Comparison of ENCODE assay signal across 8 cellular contexts in the genomic region with DNA sequence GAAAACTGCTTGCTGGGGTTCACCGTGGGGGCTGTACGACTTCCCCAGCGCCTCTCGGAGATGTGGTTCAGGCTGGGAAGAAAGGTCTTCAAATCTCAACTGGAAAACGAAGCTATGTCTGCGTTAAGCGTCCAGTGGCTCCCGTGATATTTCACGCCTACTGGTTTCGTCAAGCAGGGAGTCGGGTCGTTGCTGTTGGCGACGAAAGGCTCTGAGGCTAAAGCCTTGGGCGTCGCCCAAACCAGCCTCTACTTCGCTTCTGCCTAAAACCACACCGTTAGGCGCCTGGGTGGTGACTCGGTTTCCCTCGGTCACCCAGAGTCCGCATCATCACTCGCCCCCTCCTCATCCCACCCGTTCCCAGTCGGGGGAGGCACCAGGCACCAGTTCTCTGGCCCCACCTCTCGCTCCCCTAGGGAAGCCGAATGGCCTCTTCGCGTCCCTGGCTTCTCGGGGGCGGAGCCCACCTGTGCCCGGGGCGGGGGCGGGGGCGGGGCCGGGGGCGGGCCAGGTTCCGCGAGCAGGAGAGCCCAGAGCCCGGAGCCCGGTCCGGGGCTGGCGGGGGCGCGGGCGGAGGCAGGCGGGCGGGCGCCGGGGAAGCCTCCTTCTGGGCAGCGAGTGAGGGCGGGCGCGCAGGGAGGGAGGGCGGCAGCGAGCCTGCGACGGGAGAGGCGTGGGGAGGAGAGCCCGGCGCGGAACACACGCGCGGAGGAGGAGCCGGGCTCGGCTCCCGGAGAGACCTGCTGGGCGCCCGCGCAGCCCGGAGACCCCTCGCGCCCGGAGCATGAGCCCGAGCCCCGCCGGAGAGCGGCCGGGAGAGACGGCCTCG. TPM values are rescaled to one million over a fixed set of nuclear protein-coding genes. Genes with fewer than 3 reads are reported as not detected.
DNase-seq lines count a peak whose midpoint lies in the region; ATAC-seq and TF ChIP-seq lines count a peak whose summit lies in the region.

B4GALNT3 (plus strand) TSS at position 510 of the 829 bp plus-strand sequence. CDS start 438 bp downstream, outside the sequence.

- H3K9me3 ChIP-seq in uterus = no peaks in the 10 kb centered on the region

- H3K27me3 ChIP-seq in uterus = no peaks in the 10 kb centered on the region

- H3K27ac Mint-ChIP-seq in activated T-cell treated with anti-CD3 and anti-CD28 coated beads, Interleukin-2, amount 50 U/mL, for 72 hours = no peak within 1 kb of the TSS
- no peak within 1 kb of the TSS for H3K27ac Mint-ChIP-seq in neural crest cell (ENCODE audit: unreplicated experiment)

- peaks cover 21% of the 10 kb centered on the region for H3K4me1 Mint-ChIP-seq in activated T-cell treated with anti-CD3 and anti-CD28 coated beads, Interleukin-2, amount 50 U/mL, for 72 hours (ENCODE audit: low read depth)
- H3K4me1 Mint-ChIP-seq in neural crest cell = peaks cover 9% of the 10 kb centered on the region

- peaks cover 68% of the 10 kb centered on the region for H3K27me3 Mint-ChIP-seq in activated T-cell treated with anti-CD3 and anti-CD28 coated beads, Interleukin-2, amount 50 U/mL, for 72 hours (ENCODE audit: low read depth)
- H3K27me3 Mint-ChIP-seq in neural crest cell (ENCODE audit: low read depth) = peaks cover 81% of the 10 kb centered on the region

- no peaks in the 10 kb centered on the region for H3K9me3 Mint-ChIP-seq in activated T-cell treated with anti-CD3 and anti-CD28 coated beads, Interleukin-2, amount 50 U/mL, for 72 hours
- H3K9me3 Mint-ChIP-seq in neural crest cell = no peaks in the 10 kb centered on the region

- H3K4me3 ChIP-seq in fibroblast of the aortic adventitia (ENCODE audit: low read depth, low read length) = peak within 1 kb of the TSS; percentile 53
- H3K4me3 ChIP-seq in uterus = peak within 1 kb of the TSS; percentile 39 to 63

- H3K36me3 Mint-ChIP-seq in activated T-cell treated with anti-CD3 and anti-CD28 coated beads, Interleukin-2, amount 50 U/mL, for 72 hours (ENCODE audit: insufficient read depth in 2 of 2) = peaks cover 0 to 3% of the 10 kb centered on the region in 2 donors
- H3K36me3 Mint-ChIP-seq in neural crest cell (ENCODE audit: low read depth) = no peaks in the 10 kb centered on the region

- H3K4me3 Mint-ChIP-seq in activated T-cell treated with anti-CD3 and anti-CD28 coated beads, Interleukin-2, amount 50 U/mL, for 72 hours = peak within 1 kb of the TSS; percentile 79 to 90
- H3K4me3 Mint-ChIP-seq in neural crest cell = peak within 1 kb of the TSS; percentile 86

- no peaks in the 10 kb centered on the region for H3K36me3 ChIP-seq in uterus

- no peaks in the 10 kb centered on the region for H3K4me1 ChIP-seq in uterus

- ATAC-seq in activated T-cell treated with anti-CD3 and anti-CD28 coated beads, Interleukin-2, amount 50 U/mL, for 72 hours (replicated peaks in 1 of 2) = peak; percentile 67 to 71
- no peak for ATAC-seq in HG03442 (IDR thresholded peaks at IDR 0.05; ENCODE audit: unreplicated experiment)

- DNase-seq in NCI-H1436 (lab: John Stamatoyannopoulos, UW) (peak; percentile 65), NCI-H1436 treated with DMSO at 0.1 percent for 48 hours (lab: John Stamatoyannopoulos, UW) (no peak), NCI-H69 (lab: John Stamatoyannopoulos, UW) (peak; percentile 90), fibroblast of the aortic adventitia (ENCODE audit: low read depth) (peak; percentile 17), neural crest cell (ENCODE audit: low read depth, low spot score) (peak; percentile 40), uterus (peak; percentile 45 to 62)
- peak; percentile 49 to 51 for DNase-seq in activated T-cell treated with anti-CD3 and anti-CD28 coated beads, Interleukin-2, amount 50 U/mL, for 72 hours

- TF ChIP-seq CTCF in fibroblast of the aortic adventitia (IDR thresholded peaks at IDR 0.05; ENCODE audit: insufficient read depth, low read length) = no peak
- no peak for TF ChIP-seq CTCF in neural crest cell (conservative IDR thresholded peaks at IDR 0.05)
- no peak for TF ChIP-seq CTCF in uterus (IDR thresholded peaks at IDR 0.05)

- intact Hi-C loops in uterus (cut with DNase I; ENCODE audit: low total_unique reads) = no loop called here

- peak in 1 of 2 donors; percentile 54 for TF ChIP-seq POLR2A in uterus (IDR thresholded peaks at IDR 0.05)

- H3K27ac ChIP-seq in uterus = peak within 1 kb of the TSS; percentile 45 to 76

RNA-seq across cellular contexts. Expression of gene B4GALNT3, which starts in this region (rescaled TPM):
- 1 to 10 TPM; 1.3 to 3.7 TPM for total RNA-seq in activated T-cell treated with anti-CD3 and anti-CD28 coated beads, Interleukin-2, amount 50 U/mL, for 72 hours
- total RNA-seq in fibroblast of the aortic adventitia (ENCODE audit: low replicate concordance) = 0.09 and 0.16 TPM in 2 replicates
- 2.6 and 3.1 TPM in 2 replicates for total RNA-seq in neural crest cell
- 10 to 100 TPM in 1 of 4 donors, 1 to 10 TPM in 3; 2.2 to 29.2 (median 3.1) TPM for total RNA-seq in uterus

Comparison
In these comparisons a context has a peak if more than half of its experiments do, and no peak if none do; other contexts are left out.
1. Peak in DNase-seq and H3K4me3 ChIP-seq in fibroblast of the aortic adventitia; RNA of the gene not detected or under 1 TPM.